In the genomic region with DNA sequence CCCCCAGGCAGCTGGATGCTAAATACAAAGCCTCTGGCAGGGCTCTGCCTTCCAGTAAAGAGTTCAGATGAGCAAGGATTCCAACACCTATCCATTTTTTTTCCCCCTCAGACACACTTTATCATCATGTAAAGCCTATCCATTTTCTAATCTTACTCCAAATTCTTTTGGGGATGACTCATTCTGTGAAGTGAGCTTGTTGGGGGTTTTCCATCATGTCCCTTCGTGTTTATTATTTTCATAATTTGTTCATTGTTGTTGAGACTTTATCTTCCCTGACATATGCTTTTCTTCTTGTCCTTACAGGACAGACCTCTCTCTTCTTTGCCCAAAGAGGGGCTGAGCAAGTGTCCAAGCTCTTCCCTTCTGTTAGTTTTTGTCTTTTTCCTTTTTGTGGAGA, we compare ENCODE assay signal across 19 cellular contexts. TPM values are rescaled to one million over a fixed set of nuclear protein-coding genes. Genes with fewer than 3 reads are reported as not detected.
DNase-seq lines count a peak whose midpoint lies in the region; ATAC-seq, FAIRE-seq and TF ChIP-seq lines count a peak whose summit lies in the region.
"Had no signal": no experiment of that assay in that cellular context is flagged by ENCODE, and none has a peak within 500 bp of the region (broad histone marks: within the 10 kb centered on the region; RNA-seq: fewer than 3 reads in every experiment).

No MANE protein-coding gene starts in this region.

- CTCF ChIA-PET in A549 (lab: Yijun Ruan, JAX), result interaction anchor here (0.8 to 2.5 kb wide), 6 partner anchors 11 to 101 kb away, joined by 3 to 12 read pairs (median 5); partner anchors contain the start of gene SH3BP5
- CTCF ChIA-PET in HEK293 (lab: Yijun Ruan, JAX), result interaction anchor here (0.7 to 2.7 kb wide), 5 partner anchors 11 to 260 kb away, joined by 3 to 10 read pairs (median 3); no protein-coding TSS in a partner anchor

- H3K27me3 Mint-ChIP-seq in activated T-helper 2 cell treated with anti-CD3 and anti-CD28 coated beads, Interferon-gamma antibody, Interleukin-2, Interleukin-4, amounts not matched to agents 10 μg/mL and 5 μg/mL and 100 μg/mL, durations not matched to agents 14 hours and 24 hours and 36 hours (ENCODE audit: low read depth), result no peaks in the 10 kb centered on the region

- no peak for TF ChIP-seq POLR2A in A549 (IDR thresholded peaks at IDR 0.05; ENCODE audit: low read length)

- H3K9me3 ChIP-seq in A549, result no peaks in the 10 kb centered on the region
- no peaks in the 10 kb centered on the region for H3K9me3 ChIP-seq in HEK293 (ENCODE audit: control insufficient read depth, insufficient read depth, low read depth, low read length)
- H3K9me3 ChIP-seq in left ventricle myocardium inferior (replicated peaks), result no peaks in the 10 kb centered on the region
- H3K9me3 ChIP-seq: tibial nerve had no signal

- WGBS in A549 (ENCODE audit: missing lambda C conversion rate), result 0% methylated on average over 1 of the region's 1 CpG

- no peaks in the 10 kb centered on the region for H3K36me3 ChIP-seq in HEK293 (ENCODE audit: control insufficient read depth in 2 of 2, insufficient read depth in 1 of 2, low read length in 2 of 2)
- H3K36me3 ChIP-seq in left ventricle myocardium inferior, result no peaks in the 10 kb centered on the region
- H3K36me3 ChIP-seq: tibial nerve had no signal

- FAIRE-seq in A549 (lab: Jason Lieb, UNC), result no peak
- FAIRE-seq: HepG2 had no signal

- H3K4me1 ChIP-seq in A549 (peaks cover 8% of the 10 kb centered on the region), HEK293 (ENCODE audit: control insufficient read depth, insufficient read depth, low read length) (no peaks in the 10 kb centered on the region; the same call in 1 of the 2 replicates), left ventricle myocardium inferior (no peaks in the 10 kb centered on the region)

- no peaks in the 10 kb centered on the region for H3K27me3 ChIP-seq in left ventricle myocardium inferior (ENCODE audit: low read depth)
- H3K27me3 ChIP-seq: dorsolateral prefrontal cortex, tibial nerve had no signal

- TF ChIP-seq CTCF in A549 (IDR thresholded peaks at IDR 0.05), result no peak
- TF ChIP-seq CTCF in HEK293 (tag by site-specific recombination; IDR thresholded peaks at IDR 0.05), result no peak
- no peak for TF ChIP-seq CTCF in fibroblast of villous mesenchyme (IDR thresholded peaks at IDR 0.05; ENCODE audit: insufficient read depth, low read depth, low read length)
- no peak for TF ChIP-seq CTCF in left ventricle myocardium inferior (IDR thresholded peaks at IDR 0.05; ENCODE audit: borderline replicate concordance)

- intact Hi-C loops in activated T-helper 2 cell treated with anti-CD3 and anti-CD28 coated beads, Interferon-gamma antibody, Interleukin-2, Interleukin-4, amounts not matched to agents 10 μg/mL and 5 μg/mL and 100 μg/mL, durations not matched to agents 14 hours and 24 hours and 36 hours (cut with micrococcal nuclease), result loop anchor here (10.0 kb wide), 1 partner anchor 378 kb away; no protein-coding TSS in a partner anchor
- intact Hi-C loops in left ventricle myocardium inferior (cut with micrococcal nuclease), result no loop called here

- POLR2A ChIA-PET in A549 (lab: Yijun Ruan, JAX) (no interaction called here), HEK293 (lab: Yijun Ruan, JAX) (no interaction called here)

- H3K27ac Mint-ChIP-seq in activated T-helper 2 cell treated with anti-CD3 and anti-CD28 coated beads, Interferon-gamma antibody, Interleukin-2, Interleukin-4, amounts not matched to agents 10 μg/mL and 5 μg/mL and 100 μg/mL, durations not matched to agents 14 hours and 24 hours and 36 hours, result peak overlapping the region; percentile 32
- H3K27ac Mint-ChIP-seq: activated T-cell treated with anti-CD3 and anti-CD28 coated beads, Interleukin-2, amount 50 U/mL, for 72 hours had no signal

- H3K4me3 Mint-ChIP-seq in activated T-helper 2 cell treated with anti-CD3 and anti-CD28 coated beads, Interferon-gamma antibody, Interleukin-2, Interleukin-4, amounts not matched to agents 10 μg/mL and 5 μg/mL and 100 μg/mL, durations not matched to agents 14 hours and 24 hours and 36 hours (ENCODE audit: low read depth), result no peak overlapping the region
- H3K4me3 Mint-ChIP-seq: nephron progenitor cell had no signal

- H3K4me1 Mint-ChIP-seq in activated T-helper 2 cell treated with anti-CD3 and anti-CD28 coated beads, Interferon-gamma antibody, Interleukin-2, Interleukin-4, amounts not matched to agents 10 μg/mL and 5 μg/mL and 100 μg/mL, durations not matched to agents 14 hours and 24 hours and 36 hours (ENCODE audit: low read depth), result peaks cover 24% of the 10 kb centered on the region

- H3K4me3 ChIP-seq in A549 (no peak overlapping the region), HEK293 (ENCODE audit: low read depth, low read length) (no peak overlapping the region), fibroblast of villous mesenchyme (ENCODE audit: low read depth, low read length) (no peak overlapping the region), left ventricle myocardium inferior (no peak overlapping the region)
- H3K4me3 ChIP-seq: dorsolateral prefrontal cortex, tibial nerve had no signal

- H3K27ac ChIP-seq in A549 (no peak overlapping the region), HEK293 (ENCODE audit: extremely low read depth, low read depth, low read length) (no peak overlapping the region), left ventricle myocardium inferior (replicated peaks) (no peak overlapping the region)
- H3K27ac ChIP-seq: dorsolateral prefrontal cortex, tibial nerve had no signal

- no peak for TF ChIP-seq RAD21 in A549 (conservative IDR thresholded peaks at IDR 0.05 in 1 of 2, IDR thresholded peaks at IDR 0.05 in 1 of 2)

- ATAC-seq in A549 (no peak), GM21515 (IDR thresholded peaks at IDR 0.05; ENCODE audit: unreplicated experiment) (no peak)
- ATAC-seq: activated T-cell treated with anti-CD3 and anti-CD28 coated beads, Interleukin-2, amount 50 U/mL, for 72 hours; HepG2 had no signal

- DNase-seq in A549 (ENCODE audit: low read depth in 1 of 2, low spot score in 1 of 2), result no peak
- no peak for DNase-seq in activated T-helper 2 cell treated with anti-CD3 and anti-CD28 coated beads, Interferon-gamma antibody, Interleukin-2, Interleukin-4, amounts not matched to agents 10 μg/mL and 5 μg/mL and 100 μg/mL, durations not matched to agents 14 hours and 24 hours and 36 hours (ENCODE audit: low spot score)
- peak; percentile 37 for DNase-seq in fibroblast of villous mesenchyme (ENCODE audit: low read depth)
- no peak for DNase-seq in left ventricle myocardium inferior
- no peak for DNase-seq in activated CD4-positive, CD25-positive, alpha-beta regulatory T cell treated with anti-CD3 and anti-CD28 coated beads, Interleukin-2, amount 50 U/mL, for 72 hours
- DNase-seq in cortex of kidney (lab: John Stamatoyannopoulos, UW), result no peak
- DNase-seq: activated CD4-positive, alpha-beta T cell treated with anti-CD3 and anti-CD28 coated beads for 48 hours; activated T-cell treated with anti-CD3 and anti-CD28 coated beads, Interleukin-2, amount 50 U/mL, for 72 hours; dorsolateral prefrontal cortex; NCI-H1092 treated with DMSO at 0.1 percent for 48 hours; nephron progenitor cell; NK-92 treated with Interleukin-12 subunit alpha and Interleukin-12 subunit beta, amount 100 ng/mL, for 24 hours; SHP77; stimulated activated CD4-positive, alpha-beta T cell treated with anti-CD3 and anti-CD28 coated beads, Interleukin-1b, Interleukin-23, amount 100 ng/mL, for 48 hours; T1000 had no signal

- no peaks in the 10 kb centered on the region for H3K36me3 Mint-ChIP-seq in activated T-helper 2 cell treated with anti-CD3 and anti-CD28 coated beads, Interferon-gamma antibody, Interleukin-2, Interleukin-4, amounts not matched to agents 10 μg/mL and 5 μg/mL and 100 μg/mL, durations not matched to agents 14 hours and 24 hours and 36 hours (ENCODE audit: low read depth)

- H3K4me2 ChIP-seq in A549, result peak overlapping the region; percentile 4; the same call in 1 of the 3 replicates

- no peaks in the 10 kb centered on the region for H3K9me3 Mint-ChIP-seq in activated T-helper 2 cell treated with anti-CD3 and anti-CD28 coated beads, Interferon-gamma antibody, Interleukin-2, Interleukin-4, amounts not matched to agents 10 μg/mL and 5 μg/mL and 100 μg/mL, durations not matched to agents 14 hours and 24 hours and 36 hours
- H3K9me3 Mint-ChIP-seq: activated T-cell treated with anti-CD3 and anti-CD28 coated beads, Interleukin-2, amount 50 U/mL, for 72 hours had no signal

- no peak for TF ChIP-seq EP300 in A549 (IDR thresholded peaks at IDR 0.05)

TF ChIP-seq in A549, 52 proteins besides CTCF, POLR2A, EP300 and RAD21:
- TF ChIP-seq CBX8 (IDR thresholded peaks at IDR 0.05), result no peak
- no peak for TF ChIP-seq FOSL2 (IDR thresholded peaks at IDR 0.05)
- TF ChIP-seq FOSL2 (CRISPR knock-in tag; IDR thresholded peaks at IDR 0.05), result peak; percentile 61
- no peak for TF ChIP-seq ESRRA (IDR thresholded peaks at IDR 0.05; ENCODE audit: borderline replicate concordance, low read length)

TF ChIP-seq in HEK293, 187 proteins besides CTCF, POLR2A, EP300 and RAD21:
- TF ChIP-seq ZBTB20 (tag by site-specific recombination; IDR thresholded peaks at IDR 0.05), result peak; percentile 32; the same call in 1 of the 2 replicates
- TF ChIP-seq, protein P1, sequence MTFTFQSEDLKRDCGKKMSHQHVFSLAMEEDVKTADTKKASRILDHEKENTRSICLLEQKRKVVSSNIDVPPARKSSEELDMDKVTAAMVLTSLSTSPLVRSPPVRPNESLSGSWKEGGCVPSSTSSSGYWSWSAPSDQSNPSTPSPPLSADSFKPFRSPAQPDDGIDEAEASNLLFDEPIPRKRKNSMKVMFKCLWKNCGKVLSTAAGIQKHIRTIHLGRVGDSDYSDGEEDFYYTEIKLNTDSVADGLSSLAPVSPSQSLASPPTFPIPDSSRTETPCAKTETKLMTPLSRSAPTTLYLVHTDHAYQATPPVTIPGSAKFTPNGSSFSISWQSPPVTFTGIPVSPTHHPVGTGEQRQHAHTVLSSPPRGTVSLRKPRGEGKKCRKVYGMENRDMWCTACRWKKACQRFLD (tag by site-specific recombination; IDR thresholded peaks at IDR 0.05), result no peak

RNA-seq across cellular contexts. Expression of gene SH3BP5, which starts 34.7 kb away (rescaled TPM):
- polyA plus RNA-seq in A549 (2011; rRNA removed) (12.6 and 16.0 TPM in 2 replicates), A549 (2017; fragmentation: RNase III; extraction: RNeasy Plus Mini Kit Qiagen cat#74134 plus additional on column Dnase treatment) (10.5 to 11.2 TPM (median 10.9 TPM) in 3 replicates)
- 13.6 and 13.9 TPM in 2 replicates for polyA plus RNA-seq in A549 (2012; cell fraction: cytosol; rRNA removed)
- polyA plus RNA-seq in A549 (2012; cell fraction: nucleus; rRNA removed), result 8.2 and 9.2 TPM in 2 replicates
- polyA minus RNA-seq in A549 (2011; rRNA and poly(A)+ RNA removed), result 7.3 and 7.5 TPM in 2 replicates
- 14.8 and 15.0 TPM in 2 replicates for total RNA-seq in activated T-helper 2 cell treated with anti-CD3 and anti-CD28 coated beads, Interferon-gamma antibody, Interleukin-2, Interleukin-4, amounts not matched to agents 10 μg/mL and 5 μg/mL and 100 μg/mL, durations not matched to agents 14 hours and 24 hours and 36 hours
- total RNA-seq in fibroblast of villous mesenchyme (9.1 and 10.3 TPM in 2 replicates), left ventricle myocardium inferior (8.8 TPM)
